22 cellular contexts compared by ENCODE assay signal in genomic region chr7:113835367-113835766, GRCh38.
DNase-seq lines count a peak whose midpoint lies in the region; ATAC-seq and TF ChIP-seq lines count a peak whose summit lies in the region.
"Had no signal": no experiment of that assay in that cellular context is flagged by ENCODE, and none has a peak within 500 bp of the region (broad histone marks: within the 10 kb centered on the region; RNA-seq: fewer than 3 reads in every experiment).

No MANE protein-coding gene starts in this region.

- no peak for TF ChIP-seq EP300 in neural cell (conservative IDR thresholded peaks at IDR 0.05; ENCODE audit: poor library complexity, severe bottlenecking)

- no peaks in the 10 kb centered on the region for H3K36me3 Mint-ChIP-seq in activated T-cell treated with anti-CD3 and anti-CD28 coated beads, Interleukin-2, amount 50 U/mL, for 24 hours (ENCODE audit: low read depth)
- H3K36me3 Mint-ChIP-seq: CD14-positive monocyte; CD8-positive, alpha-beta memory T cell had no signal

- TF ChIP-seq CTCF in left ventricle myocardium inferior (IDR thresholded peaks at IDR 0.05; ENCODE audit: borderline replicate concordance) = no peak
- no peak for TF ChIP-seq CTCF in neural cell (IDR thresholded peaks at IDR 0.05; ENCODE audit: poor library complexity, severe bottlenecking)

- H3K4me3 Mint-ChIP-seq in activated T-cell treated with anti-CD3 and anti-CD28 coated beads, Interleukin-2, amount 50 U/mL, for 24 hours = no peak overlapping the region
- H3K4me3 Mint-ChIP-seq: CD14-positive monocyte; CD4-positive, alpha-beta T cell; CD8-positive, alpha-beta memory T cell; HFFc6 had no signal

- H3K4me1 ChIP-seq in left ventricle myocardium inferior = peaks cover 22% of the 10 kb centered on the region
- H3K4me1 ChIP-seq: A549; BE2C; BLaER1 treated with 17β-estradiol and CSF1 and Interleukin-3, amounts not matched to agents 10 nM and 100 nM; HAP-1 had no signal

- H3K4me2 ChIP-seq in neural cell (ENCODE audit: low read length) = no peak overlapping the region
- H3K4me2 ChIP-seq: A549; BLaER1 treated with 17β-estradiol and CSF1 and Interleukin-3, amounts not matched to agents 10 nM and 100 nM had no signal

- intact Hi-C loops in Right ventricle myocardium superior (cut with DNase I) (no loop called here), left ventricle myocardium inferior (cut with micrococcal nuclease) (no loop called here), left ventricle myocardium superior (cut with micrococcal nuclease) (no loop called here)

- no peaks in the 10 kb centered on the region for H4K20me1 ChIP-seq in neural cell (ENCODE audit: insufficient read depth)
- H4K20me1 ChIP-seq: BLaER1 treated with 17β-estradiol and CSF1 and Interleukin-3, amounts not matched to agents 10 nM and 100 nM had no signal

- no peaks in the 10 kb centered on the region for H3F3A ChIP-seq in neural cell (ENCODE audit: insufficient read depth, low read length, poor library complexity, severe bottlenecking)

- H3K9ac ChIP-seq in neural cell (ENCODE audit: low read length) = no peak overlapping the region
- H3K9ac ChIP-seq: BLaER1 treated with 17β-estradiol and CSF1 and Interleukin-3, amounts not matched to agents 10 nM and 100 nM had no signal

- no peaks in the 10 kb centered on the region for H3K27me3 Mint-ChIP-seq in activated T-cell treated with anti-CD3 and anti-CD28 coated beads, Interleukin-2, amount 50 U/mL, for 24 hours
- H3K27me3 Mint-ChIP-seq: CD4-positive, alpha-beta T cell; CD8-positive, alpha-beta memory T cell had no signal

- no peak overlapping the region for H3K27ac Mint-ChIP-seq in activated T-cell treated with anti-CD3 and anti-CD28 coated beads, Interleukin-2, amount 50 U/mL, for 24 hours
- H3K27ac Mint-ChIP-seq: CD14-positive monocyte; CD4-positive, alpha-beta T cell; CD8-positive, alpha-beta memory T cell; HFFc6 had no signal

- H3K4me1 Mint-ChIP-seq in activated T-cell treated with anti-CD3 and anti-CD28 coated beads, Interleukin-2, amount 50 U/mL, for 24 hours (ENCODE audit: low read depth) = no peaks in the 10 kb centered on the region
- H3K4me1 Mint-ChIP-seq: CD14-positive monocyte; CD8-positive, alpha-beta memory T cell had no signal

- DNase-seq in Right ventricle myocardium superior = no peak
- DNase-seq in left ventricle myocardium inferior = no peak
- DNase-seq in left ventricle myocardium superior = no peak
- DNase-seq in NCI-H1105 treated with DMSO at 0.1 percent for 48 hours (lab: John Stamatoyannopoulos, UW) = no peak
- DNase-seq in activated T-cell treated with anti-CD3 and anti-CD28 coated beads, Interleukin-2, amount 50 U/mL, for 24 hours = no peak
- DNase-seq: 8988T; ACHN; AML-193; BE2C; CD4-positive, alpha-beta T cell; CD8-positive, alpha-beta memory T cell; DMS 273 treated with DMSO at 0.1 percent for 48 hours; DMS53; DMS79 treated with DMSO at 0.1 percent for 48 hours; GF-D8; GOT3; HFFc6 had no signal

- H2AFZ ChIP-seq in neural cell (ENCODE audit: low read depth, low read length) = no peak overlapping the region

- ATAC-seq in Right ventricle myocardium superior (ENCODE audit: poor library complexity) (peak; percentile 56), left ventricle myocardium superior (peak; percentile 45)
- ATAC-seq: A549 had no signal

- no peaks in the 10 kb centered on the region for H3K9me3 ChIP-seq in left ventricle myocardium inferior (replicated peaks)
- no peaks in the 10 kb centered on the region for H3K9me3 ChIP-seq in neural cell (ENCODE audit: low read length)
- H3K9me3 ChIP-seq: A549; BE2C; BLaER1 treated with 17β-estradiol and CSF1 and Interleukin-3, amounts not matched to agents 10 nM and 100 nM; HAP-1 had no signal

- H3K9me2 ChIP-seq in neural cell (ENCODE audit: insufficient read depth, low read length) = no peaks in the 10 kb centered on the region

- H3K79me2 ChIP-seq in neural cell (replicated peaks; ENCODE audit: insufficient read depth, low read length) = no peaks in the 10 kb centered on the region

- H3K36me3 ChIP-seq in left ventricle myocardium inferior (no peaks in the 10 kb centered on the region), neural cell (ENCODE audit: insufficient read depth, low read length) (no peaks in the 10 kb centered on the region)
- H3K36me3 ChIP-seq: BE2C; BLaER1 treated with 17β-estradiol and CSF1 and Interleukin-3, amounts not matched to agents 10 nM and 100 nM; HAP-1 had no signal

- no peak overlapping the region for H3K4me3 ChIP-seq in left ventricle myocardium inferior
- H3K4me3 ChIP-seq in neural cell (ENCODE audit: low read length) = no peak overlapping the region
- H3K4me3 ChIP-seq: A549; BLaER1 treated with 17β-estradiol and CSF1 and Interleukin-3, amounts not matched to agents 10 nM and 100 nM; HAP-1 had no signal

- no peaks in the 10 kb centered on the region for H3K9me3 Mint-ChIP-seq in activated T-cell treated with anti-CD3 and anti-CD28 coated beads, Interleukin-2, amount 50 U/mL, for 24 hours
- H3K9me3 Mint-ChIP-seq: CD4-positive, alpha-beta T cell; CD8-positive, alpha-beta memory T cell had no signal

- H3K27ac ChIP-seq in left ventricle myocardium inferior (replicated peaks) = no peak overlapping the region
- peak overlapping the region; percentile 39 for H3K27ac ChIP-seq in neural cell (ENCODE audit: low read length)
- H3K27ac ChIP-seq: A549; BLaER1 treated with 17β-estradiol and CSF1 and Interleukin-3, amounts not matched to agents 10 nM and 100 nM had no signal

- H3K27me3 ChIP-seq in left ventricle myocardium inferior (ENCODE audit: low read depth) = no peaks in the 10 kb centered on the region
- no peaks in the 10 kb centered on the region for H3K27me3 ChIP-seq in neural cell (ENCODE audit: insufficient read depth, low read depth, low read length)
- H3K27me3 ChIP-seq: BE2C; BLaER1 treated with 17β-estradiol and CSF1 and Interleukin-3, amounts not matched to agents 10 nM and 100 nM had no signal

- TF ChIP-seq RAD21 in neural cell (conservative IDR thresholded peaks at IDR 0.05) = no peak

TF ChIP-seq in neural cell, 6 proteins besides CTCF, POLR2A, EP300 and RAD21:
- TF ChIP-seq SMC3 (conservative IDR thresholded peaks at IDR 0.05; ENCODE audit: poor library complexity) (no peak), REST (IDR thresholded peaks at IDR 0.05; ENCODE audit: borderline replicate concordance) (no peak), POLR2AphosphoS5 (IDR thresholded peaks at IDR 0.05) (no peak), TAF1 (IDR thresholded peaks at IDR 0.05; ENCODE audit: low read depth) (no peak), EZH2 (IDR thresholded peaks at IDR 0.05; ENCODE audit: borderline replicate concordance, insufficient read depth, low read length, poor library complexity, severe bottlenecking) (no peak), MXI1 (conservative IDR thresholded peaks at IDR 0.05; ENCODE audit: poor library complexity, severe bottlenecking) (no peak)
